In genomic region chr22:38051900-38052862, GRCh38 we compare ENCODE assay signal across 9 cellular contexts. TPM values are rescaled to one million over a fixed set of nuclear protein-coding genes. Genes with fewer than 3 reads are reported as not detected.
A peak's percentile ranks its signal among the peaks of the same experiment; 100 is the strongest.
DNase-seq lines count a peak whose midpoint lies in the region; ATAC-seq, FAIRE-seq and TF ChIP-seq lines count a peak whose summit lies in the region.
"Had no signal": no experiment of that assay in that cellular context is flagged by ENCODE, and none has a peak within 500 bp of the region (broad histone marks: within the 10 kb centered on the region; RNA-seq: fewer than 3 reads in every experiment).

No MANE protein-coding gene starts in this region.

- H3K4me3 ChIP-seq in colonic mucosa (no peak overlapping the region), HepG2 (replicated peaks in 1 of 3; ENCODE audit: insufficient read depth in 1 of 3, low read depth in 2 of 3, low read length in 3 of 3) (peak overlapping the region in 2 of 3 experiments; percentile 27 to 57; a peak in 3 of 6 replicates)

- H3K27ac ChIP-seq in colonic mucosa = no peak overlapping the region
- H3K27ac ChIP-seq in HepG2 (ENCODE audit: extremely low read length, insufficient read depth, low read length) = no peak overlapping the region

- WGBS in HepG2 (ENCODE audit: low lambda C conversion rate) = 9% methylated on average over 24 of the region's 30 CpGs

- no peaks in the 10 kb centered on the region for H3K4me1 ChIP-seq in colonic mucosa
- H3K4me1 ChIP-seq in HepG2 (ENCODE audit: insufficient read depth, low read length) = peaks cover 43% of the 10 kb centered on the region

- POLR2A ChIA-PET in HepG2 (lab: Yijun Ruan, JAX) = interaction anchor here (0.8 to 1.0 kb wide), 3 partner anchors 59 to 346 kb away, joined by 3 to 5 read pairs (median 4); partner anchors contain the start of gene BAIAP2L2

- TF ChIP-seq POLR2A in HepG2 (IDR thresholded peaks at IDR 0.05; ENCODE audit: insufficient read depth in 1 of 2, low read depth in 2 of 2, low read length in 2 of 2) = no peak

- no peaks in the 10 kb centered on the region for H3K36me3 ChIP-seq in colonic mucosa
- H3K36me3 ChIP-seq in HepG2 (replicated peaks in 1 of 2; ENCODE audit: control insufficient read depth in 1 of 2, insufficient read depth in 2 of 2, low read length in 2 of 2) = no peaks in the 10 kb centered on the region

- BruUV-seq in HepG2 (replicated peaks; lab: Mats Ljungman, UMichigan) = no TSS peak

- CTCF ChIA-PET in HepG2 (lab: Yijun Ruan, JAX; ENCODE audit: low intra/inter-chr PET ratio, low total read pairs) = interaction anchor here (0.8 to 1.4 kb wide), 5 partner anchors 48 to 460 kb away, joined by 3 to 12 read pairs (median 4); no protein-coding TSS in a partner anchor

- H3K4me2 ChIP-seq in HepG2 (ENCODE audit: low read depth, low read length) = peak overlapping the region; percentile 87

- TF ChIP-seq EP300 in HepG2 (IDR thresholded peaks at IDR 0.05; ENCODE audit: low read depth in 2 of 2, low read length in 2 of 2) (no peak), HepG2 (CRISPR knock-in tag; IDR thresholded peaks at IDR 0.05; ENCODE audit: borderline replicate concordance) (no peak)

- H4K20me1 ChIP-seq in HepG2 (ENCODE audit: insufficient read depth, low read length) = no peaks in the 10 kb centered on the region

- no peaks in the 10 kb centered on the region for H3K79me2 ChIP-seq in HepG2 (ENCODE audit: insufficient read depth, low read length)

- FAIRE-seq in HepG2 (lab: Jason Lieb, UNC) = peak; percentile 76
- FAIRE-seq: colon had no signal

- in situ Hi-C loops in HepG2 (cut with HindIII; ENCODE audit: extremely low pct_ligation_motif_present, low pct_unique_long_range_greater_than_20kb) = loop anchor here (10.0 kb wide), 2 partner anchors 303 to 463 kb away; no protein-coding TSS in a partner anchor

- H3K9me3 ChIP-seq in colonic mucosa = no peaks in the 10 kb centered on the region
- H3K9me3 ChIP-seq in HepG2 (ENCODE audit: low read length) = no peaks in the 10 kb centered on the region

- H3K9ac ChIP-seq in colonic mucosa (ENCODE audit: low read depth in 2 of 2, low read length in 2 of 2) (no peak overlapping the region), HepG2 (ENCODE audit: insufficient read depth, low read depth, low read length) (peak overlapping the region; percentile 35; the same call in 1 of the 2 replicates)

- intact Hi-C loops in colonic mucosa (cut with DNase I) = loop anchor here (5.0 kb wide), 3 partner anchors 180 to 520 kb away; partner anchors contain the start of gene DMC1
- intact Hi-C loops in HepG2 (cut with micrococcal nuclease; ENCODE audit: unreplicated experiment) = loop anchor here (2.0 to 10.0 kb wide), 4 partner anchors 55 to 460 kb away; no protein-coding TSS in a partner anchor

- H3K27me3 ChIP-seq in colonic mucosa (no peaks in the 10 kb centered on the region), HepG2 (ENCODE audit: control insufficient read depth in 1 of 2, insufficient read depth in 2 of 2, low read length in 2 of 2) (peaks cover 2 to 22% of the 10 kb centered on the region in 2 experiments; a peak in 3 of 5 replicates)

- DNase-seq in DMS53 treated with DMSO at 0.1 percent for 48 hours (lab: John Stamatoyannopoulos, UW; ENCODE audit: unreplicated experiment) (peak; percentile 17), HK-2 (ENCODE audit: unreplicated experiment) (peak; percentile 77), NCI-H748 treated with DMSO at 0.1 percent for 48 hours (lab: John Stamatoyannopoulos, UW) (peak; percentile 25), colonic mucosa (peak; percentile 82), HepG2 (ENCODE audit: low spot score) (peak; percentile 84)
- peak; percentile 76 for DNase-seq in activated CD4-positive, alpha-beta T cell treated with anti-CD3 and anti-CD28 coated beads, Interleukin-2, amount 50 U/mL, for 1 hour
- DNase-seq in stimulated activated CD4-positive, alpha-beta T cell treated with anti-CD3 and anti-CD28 coated beads, TNF-alpha, amount 100 ng/mL, for 24 hours (ENCODE audit: low read depth in 3 of 3) = peak; percentile 50 to 70 (median 52)

- peak overlapping the region; percentile 24 for H2AFZ ChIP-seq in HepG2 (ENCODE audit: low read length)

- TF ChIP-seq CTCF in colonic mucosa (IDR thresholded peaks at IDR 0.05) (peak; percentile 77), HepG2 (CRISPR knock-in tag; IDR thresholded peaks at IDR 0.05) (peak; percentile 100)

- ATAC-seq in HepG2 (peak; percentile 89), HG03025 (IDR thresholded peaks at IDR 0.05; ENCODE audit: low FRiP score, unreplicated experiment) (no peak)

- TF ChIP-seq RAD21 in HepG2 (CRISPR knock-in tag; IDR thresholded peaks at IDR 0.05) = peak; percentile 99

RNA-seq across cellular contexts. Expression of gene PICK1, which starts 5.0 kb away (rescaled TPM):
- total RNA-seq in colonic mucosa (10 to 100 TPM; 27.6 to 47.2 TPM), HepG2 (2016; rRNA removed; fragmentation: Illumina TruSeq; extraction: Trizol) (16.0 and 19.3 TPM in 2 replicates)
- total RNA-seq in HepG2 (2016; cell fraction: cytosol; rRNA removed; fragmentation: Illumina TruSeq; extraction: Trizol; ENCODE audit: low read depth) = 5.2 and 7.0 TPM in 2 replicates
- total RNA-seq in HepG2 (2016; cell fraction: insoluble cytoplasmic fraction; rRNA removed; fragmentation: Illumina TruSeq; extraction: Trizol) = 12.5 and 21.2 TPM in 2 replicates
- total RNA-seq in HepG2 (2016; cell fraction: membrane; rRNA removed; fragmentation: Illumina TruSeq; extraction: Trizol) = 5.1 and 6.4 TPM in 2 replicates
- total RNA-seq in HepG2 (2016; cell fraction: nucleus; rRNA removed; fragmentation: Illumina TruSeq; extraction: Trizol) = 23.0 and 24.4 TPM in 2 replicates
- polyA plus RNA-seq in HepG2 (2011; rRNA removed) = 25.3 and 28.9 TPM in 2 replicates
- polyA plus RNA-seq in HepG2 (2011; cell fraction: cytosol; rRNA removed) = 16.7 and 22.6 TPM in 2 replicates
- 156 and 186 TPM in 2 replicates for polyA plus RNA-seq in HepG2 (2011; cell fraction: nucleus; rRNA removed)
- polyA plus RNA-seq in HepG2 (2012) = 11.1 and 11.5 TPM in 2 replicates
- polyA plus RNA-seq in HepG2 (2016; cell fraction: cytosol; fragmentation: Illumina TruSeq; extraction: Trizol; ENCODE audit: low read depth) = 1.6 and 2.0 TPM in 2 replicates
- polyA plus RNA-seq in HepG2 (2016; cell fraction: insoluble cytoplasmic fraction; fragmentation: Illumina TruSeq; extraction: Trizol; ENCODE audit: low read depth) = 13.6 and 16.4 TPM in 2 replicates
- polyA plus RNA-seq in HepG2 (2016; cell fraction: membrane; fragmentation: Illumina TruSeq; extraction: Trizol; ENCODE audit: low read depth) = 2.3 and 3.1 TPM in 2 replicates
- 45.3 and 47.7 TPM in 2 replicates for polyA plus RNA-seq in HepG2 (2016; cell fraction: nucleus; fragmentation: Illumina TruSeq; extraction: Trizol; ENCODE audit: insufficient read depth, low read depth)
- polyA minus RNA-seq in HepG2 (2011; rRNA and poly(A)+ RNA removed; ENCODE audit: low replicate concordance) = 19.1 and 21.9 TPM in 2 replicates
- 5.4 and 6.4 TPM in 2 replicates for polyA minus RNA-seq in HepG2 (2011; cell fraction: cytosol; rRNA and poly(A)+ RNA removed)
- 26.1 and 32.8 TPM in 2 replicates for polyA minus RNA-seq in HepG2 (2011; cell fraction: nucleus; rRNA and poly(A)+ RNA removed)

RNA-seq across cellular contexts. Expression of gene SLC16A8, which starts 31.8 kb away (rescaled TPM):
- under 1 TPM in 1 of 2 donors, not detected in 1; 0.27 TPM for total RNA-seq in colonic mucosa
- total RNA-seq in HepG2 (2016; rRNA removed; fragmentation: Illumina TruSeq; extraction: Trizol) = not detected in 2 replicates
- not detected in 2 replicates for total RNA-seq in HepG2 (2016; cell fraction: cytosol; rRNA removed; fragmentation: Illumina TruSeq; extraction: Trizol; ENCODE audit: low read depth)
- not detected in 2 replicates for total RNA-seq in HepG2 (2016; cell fraction: insoluble cytoplasmic fraction; rRNA removed; fragmentation: Illumina TruSeq; extraction: Trizol)
- total RNA-seq in HepG2 (2016; cell fraction: membrane; rRNA removed; fragmentation: Illumina TruSeq; extraction: Trizol) = not detected in 2 replicates
- total RNA-seq in HepG2 (2016; cell fraction: nucleus; rRNA removed; fragmentation: Illumina TruSeq; extraction: Trizol) = not detected in 2 replicates
- polyA plus RNA-seq in HepG2 (2011; rRNA removed) = not detected in 2 replicates
- not detected in 2 replicates for polyA plus RNA-seq in HepG2 (2011; cell fraction: cytosol; rRNA removed)
- not detected in 2 replicates for polyA plus RNA-seq in HepG2 (2011; cell fraction: nucleus; rRNA removed)
- 0.44 and 0.49 TPM in 2 replicates for polyA plus RNA-seq in HepG2 (2012)
- polyA plus RNA-seq in HepG2 (2016; cell fraction: cytosol; fragmentation: Illumina TruSeq; extraction: Trizol; ENCODE audit: low read depth) = not detected in 2 replicates
- not detected in 2 replicates for polyA plus RNA-seq in HepG2 (2016; cell fraction: insoluble cytoplasmic fraction; fragmentation: Illumina TruSeq; extraction: Trizol; ENCODE audit: low read depth)
- not detected in 2 replicates for polyA plus RNA-seq in HepG2 (2016; cell fraction: membrane; fragmentation: Illumina TruSeq; extraction: Trizol; ENCODE audit: low read depth)
- not detected in 2 replicates for polyA plus RNA-seq in HepG2 (2016; cell fraction: nucleus; fragmentation: Illumina TruSeq; extraction: Trizol; ENCODE audit: insufficient read depth, low read depth)
- polyA minus RNA-seq in HepG2 (2011; rRNA and poly(A)+ RNA removed; ENCODE audit: low replicate concordance) = not detected in 2 replicates
- polyA minus RNA-seq in HepG2 (2011; cell fraction: cytosol; rRNA and poly(A)+ RNA removed) = not detected in 2 replicates
- not detected in 2 replicates for polyA minus RNA-seq in HepG2 (2011; cell fraction: nucleus; rRNA and poly(A)+ RNA removed)

RNA-seq across cellular contexts. Expression of gene BAIAP2L2, which starts 58.3 kb away (rescaled TPM):
- total RNA-seq in colonic mucosa (10 to 100 TPM; 59.1 to 76.6 TPM), HepG2 (2016; rRNA removed; fragmentation: Illumina TruSeq; extraction: Trizol) (3.0 and 4.4 TPM in 2 replicates)
- 2.2 and 2.3 TPM in 2 replicates for total RNA-seq in HepG2 (2016; cell fraction: cytosol; rRNA removed; fragmentation: Illumina TruSeq; extraction: Trizol; ENCODE audit: low read depth)
- total RNA-seq in HepG2 (2016; cell fraction: insoluble cytoplasmic fraction; rRNA removed; fragmentation: Illumina TruSeq; extraction: Trizol) = 1.8 and 4.6 TPM in 2 replicates
- total RNA-seq in HepG2 (2016; cell fraction: membrane; rRNA removed; fragmentation: Illumina TruSeq; extraction: Trizol) = 2.9 and 3.5 TPM in 2 replicates
- total RNA-seq in HepG2 (2016; cell fraction: nucleus; rRNA removed; fragmentation: Illumina TruSeq; extraction: Trizol) = 3.9 and 4.3 TPM in 2 replicates
- polyA plus RNA-seq in HepG2 (2011; rRNA removed) = 7.5 and 8.4 TPM in 2 replicates
- 3.0 and 4.7 TPM in 2 replicates for polyA plus RNA-seq in HepG2 (2011; cell fraction: cytosol; rRNA removed)
- polyA plus RNA-seq in HepG2 (2011; cell fraction: nucleus; rRNA removed) = 77.2 and 103 TPM in 2 replicates
- polyA plus RNA-seq in HepG2 (2012) = 5.6 and 7.7 TPM in 2 replicates
- 3.1 and 3.4 TPM in 2 replicates for polyA plus RNA-seq in HepG2 (2016; cell fraction: cytosol; fragmentation: Illumina TruSeq; extraction: Trizol; ENCODE audit: low read depth)
- 4.8 and 7.0 TPM in 2 replicates for polyA plus RNA-seq in HepG2 (2016; cell fraction: insoluble cytoplasmic fraction; fragmentation: Illumina TruSeq; extraction: Trizol; ENCODE audit: low read depth)
- 4.5 TPM in 2 replicates for polyA plus RNA-seq in HepG2 (2016; cell fraction: membrane; fragmentation: Illumina TruSeq; extraction: Trizol; ENCODE audit: low read depth)
- 34.3 and 34.8 TPM in 2 replicates for polyA plus RNA-seq in HepG2 (2016; cell fraction: nucleus; fragmentation: Illumina TruSeq; extraction: Trizol; ENCODE audit: insufficient read depth, low read depth)
- polyA minus RNA-seq in HepG2 (2011; rRNA and poly(A)+ RNA removed; ENCODE audit: low replicate concordance) = 0.23 and 3.8 TPM in 2 replicates
- polyA minus RNA-seq in HepG2 (2011; cell fraction: cytosol; rRNA and poly(A)+ RNA removed) = 3.0 and 4.1 TPM in 2 replicates
- 4.5 and 5.1 TPM in 2 replicates for polyA minus RNA-seq in HepG2 (2011; cell fraction: nucleus; rRNA and poly(A)+ RNA removed)

Comparison
In these comparisons a context has a peak if more than half of its experiments do, and no peak if none do; other contexts are left out.
1. DNase-seq: peak in every context shown above with its lines; median percentile 84 in HepG2; 82 in colonic mucosa; 77 in HK-2; 76 in activated CD4-positive, alpha-beta T cell treated with anti-CD3 and anti-CD28 coated beads, Interleukin-2, amount 50 U/mL, for 1 hour; 52 in stimulated activated CD4-positive, alpha-beta T cell treated with anti-CD3 and anti-CD28 coated beads, TNF-alpha, amount 100 ng/mL, for 24 hours; 25 in NCI-H748 treated with DMSO at 0.1 percent for 48 hours; 17 in DMS53 treated with DMSO at 0.1 percent for 48 hours.
2. RNA of gene BAIAP2L2, which starts 58.3 kb away (total RNA-seq): 59.1 to 76.6 TPM in colonic mucosa; 1.8 to 4.6 TPM in HepG2; every median in the first group is over 10 times any median in the second.